23 cellular contexts compared by ENCODE assay signal in genomic region chr6:20600831-20601230, GRCh38.
"Had no signal": no experiment of that assay in that cellular context is flagged by ENCODE, and none has a peak within 500 bp of the region (broad histone marks: within the 10 kb centered on the region; RNA-seq: fewer than 3 reads in every experiment).

No MANE protein-coding gene starts in this region.

- H3K4me3 Mint-ChIP-seq: naive thymus-derived CD4-positive, alpha-beta T cell; nephron progenitor cell; stimulated activated memory B cell treated with anti-CD40 and anti-IgM and Interleukin-4, amounts not matched to agents 10 μg/mL and 1 μg/mL and 100 μg/mL, for 72 hours; stimulated activated naive CD8-positive, alpha-beta T cell treated with anti-CD3 and anti-CD28 coated beads, Interleukin-15, Interleukin-2, amounts not matched to agents 100 ng/mL and 50 ng/mL, for 24 hours had no signal

- H3K27ac Mint-ChIP-seq: naive thymus-derived CD4-positive, alpha-beta T cell; stimulated activated memory B cell treated with anti-CD40 and anti-IgM and Interleukin-4, amounts not matched to agents 10 μg/mL and 1 μg/mL and 100 μg/mL, for 72 hours; stimulated activated naive CD8-positive, alpha-beta T cell treated with anti-CD3 and anti-CD28 coated beads, Interleukin-15, Interleukin-2, amounts not matched to agents 100 ng/mL and 50 ng/mL, for 24 hours had no signal

- DNase-seq: colonic mucosa; dermis blood vessel endothelial cell; glutamatergic neuron; left colon; left ventricle myocardium superior; mesendoderm; naive thymus-derived CD4-positive, alpha-beta T cell; nephron progenitor cell; psoas muscle; spleen; stimulated activated CD4-positive, alpha-beta T cell treated with anti-CD3 and anti-CD28 coated beads, Interleukin-15, amount 100 ng/mL, for 24 hours; stimulated activated CD4-positive, alpha-beta T cell treated with anti-CD3 and anti-CD28 coated beads, Interleukin-1b, Interleukin-23, amount 100 ng/mL, for 48 hours; stimulated activated CD4-positive, alpha-beta T cell treated with anti-CD3 and anti-CD28 coated beads, Interleukin-4, amount 100 ng/mL, for 24 hours; tibial artery; upper lobe of right lung had no signal

- H3K4me1 Mint-ChIP-seq: stimulated activated memory B cell treated with anti-CD40 and anti-IgM and Interleukin-4, amounts not matched to agents 10 μg/mL and 1 μg/mL and 100 μg/mL, for 72 hours had no signal

- H3K9me3 Mint-ChIP-seq: stimulated activated memory B cell treated with anti-CD40 and anti-IgM and Interleukin-4, amounts not matched to agents 10 μg/mL and 1 μg/mL and 100 μg/mL, for 72 hours; stimulated activated naive CD8-positive, alpha-beta T cell treated with anti-CD3 and anti-CD28 coated beads, Interleukin-15, Interleukin-2, amounts not matched to agents 100 ng/mL and 50 ng/mL, for 24 hours had no signal

- H3K36me3 ChIP-seq: colonic mucosa had no signal

- H3K9me3 ChIP-seq: colonic mucosa, esophagus muscularis mucosa, neutrophil, psoas muscle, tibial artery, upper lobe of right lung, vagina had no signal

- H3K4me1 ChIP-seq: colonic mucosa, esophagus muscularis mucosa, gastroesophageal sphincter, spleen, tibial artery, upper lobe of right lung, vagina had no signal

- H3K27me3 ChIP-seq: colonic mucosa, esophagus muscularis mucosa, gastroesophageal sphincter, neutrophil, spleen, tibial artery, upper lobe of right lung, vagina had no signal

- H3K27me3 Mint-ChIP-seq: naive thymus-derived CD4-positive, alpha-beta T cell; stimulated activated memory B cell treated with anti-CD40 and anti-IgM and Interleukin-4, amounts not matched to agents 10 μg/mL and 1 μg/mL and 100 μg/mL, for 72 hours; stimulated activated naive CD8-positive, alpha-beta T cell treated with anti-CD3 and anti-CD28 coated beads, Interleukin-15, Interleukin-2, amounts not matched to agents 100 ng/mL and 50 ng/mL, for 24 hours had no signal

- ATAC-seq: gastroesophageal sphincter; left colon; left ventricle myocardium superior; naive thymus-derived CD4-positive, alpha-beta T cell; psoas muscle; sciatic nerve; stimulated activated memory B cell treated with anti-CD40 and anti-IgM and Interleukin-4, amounts not matched to agents 10 μg/mL and 1 μg/mL and 100 μg/mL, for 72 hours; upper lobe of right lung had no signal

- H3K4me3 ChIP-seq: colonic mucosa, esophagus muscularis mucosa, gastroesophageal sphincter, lung, psoas muscle, spleen, tibial artery, upper lobe of right lung, vagina had no signal

- H3K27ac ChIP-seq: colonic mucosa, esophagus muscularis mucosa, gastroesophageal sphincter, neutrophil, psoas muscle, spleen, tibial artery, upper lobe of right lung, vagina had no signal
